In the genomic region with DNA sequence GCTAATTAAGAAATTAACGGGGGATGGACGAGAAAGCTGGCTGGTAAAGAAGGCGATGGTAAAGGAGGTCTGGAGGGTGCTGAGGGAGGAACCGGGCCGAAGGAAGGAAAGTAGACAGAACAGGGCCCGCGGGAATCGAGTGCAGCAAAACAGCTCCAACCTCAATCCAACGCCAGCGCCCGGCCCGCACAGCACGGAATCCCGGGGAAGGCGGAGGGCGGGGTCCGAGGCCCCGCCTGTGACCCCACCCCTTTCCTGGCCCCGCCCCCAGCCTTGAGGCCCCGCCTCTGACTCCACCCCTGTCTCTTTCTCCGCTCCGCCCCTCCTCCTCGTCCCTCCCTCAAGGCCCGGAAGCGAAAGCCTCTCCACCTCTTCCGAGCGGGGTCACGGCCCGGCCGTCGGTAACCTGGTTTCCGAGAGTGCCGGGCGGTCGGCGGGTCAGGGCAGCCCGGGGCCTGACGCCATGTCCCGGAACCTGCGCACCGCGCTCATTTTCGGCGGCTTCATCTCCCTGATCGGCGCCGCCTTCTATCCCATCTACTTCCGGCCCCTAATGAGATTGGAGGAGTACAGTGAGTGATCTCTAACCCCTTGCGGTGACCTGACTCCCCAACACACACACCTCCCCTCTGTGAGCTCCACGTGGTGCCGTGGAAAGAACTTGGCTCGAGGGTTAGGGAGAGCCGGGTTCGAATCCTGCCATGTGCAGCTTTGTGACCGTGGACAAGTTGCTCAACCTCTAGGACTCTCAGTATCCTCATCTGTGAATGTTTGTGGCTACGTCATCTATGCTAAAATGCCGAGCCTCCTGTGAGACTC, we compare ENCODE assay signal across 1 cellular context.
TF ChIP-seq lines count a peak whose summit lies in the region.

A gene (plus strand): TSS at position 370 of the 819 bp plus-strand sequence. CDS start 94 bp downstream, at position 464.

TF ChIP-seq in K562, 482 proteins besides CTCF, POLR2A, EP300 and RAD21 (continued from another document and continues in another):
- TF ChIP-seq, protein P1, sequence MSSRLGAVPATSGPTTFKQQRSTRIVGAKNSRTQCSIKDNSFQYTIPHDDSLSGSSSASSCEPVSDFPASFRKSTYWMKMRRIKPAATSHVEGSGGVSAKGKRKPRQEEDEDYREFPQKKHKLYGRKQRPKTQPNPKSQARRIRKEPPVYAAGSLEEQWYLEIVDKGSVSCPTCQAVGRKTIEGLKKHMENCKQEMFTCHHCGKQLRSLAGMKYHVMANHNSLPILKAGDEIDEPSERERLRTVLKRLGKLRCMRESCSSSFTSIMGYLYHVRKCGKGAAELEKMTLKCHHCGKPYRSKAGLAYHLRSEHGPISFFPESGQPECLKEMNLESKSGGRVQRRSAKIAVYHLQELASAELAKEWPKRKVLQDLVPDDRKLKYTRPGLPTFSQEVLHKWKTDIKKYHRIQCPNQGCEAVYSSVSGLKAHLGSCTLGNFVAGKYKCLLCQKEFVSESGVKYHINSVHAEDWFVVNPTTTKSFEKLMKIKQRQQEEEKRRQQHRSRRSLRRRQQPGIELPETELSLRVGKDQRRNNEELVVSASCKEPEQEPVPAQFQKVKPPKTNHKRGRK (tag; IDR thresholded peaks at IDR 0.05), result no peak
- TF ChIP-seq, protein P2, sequence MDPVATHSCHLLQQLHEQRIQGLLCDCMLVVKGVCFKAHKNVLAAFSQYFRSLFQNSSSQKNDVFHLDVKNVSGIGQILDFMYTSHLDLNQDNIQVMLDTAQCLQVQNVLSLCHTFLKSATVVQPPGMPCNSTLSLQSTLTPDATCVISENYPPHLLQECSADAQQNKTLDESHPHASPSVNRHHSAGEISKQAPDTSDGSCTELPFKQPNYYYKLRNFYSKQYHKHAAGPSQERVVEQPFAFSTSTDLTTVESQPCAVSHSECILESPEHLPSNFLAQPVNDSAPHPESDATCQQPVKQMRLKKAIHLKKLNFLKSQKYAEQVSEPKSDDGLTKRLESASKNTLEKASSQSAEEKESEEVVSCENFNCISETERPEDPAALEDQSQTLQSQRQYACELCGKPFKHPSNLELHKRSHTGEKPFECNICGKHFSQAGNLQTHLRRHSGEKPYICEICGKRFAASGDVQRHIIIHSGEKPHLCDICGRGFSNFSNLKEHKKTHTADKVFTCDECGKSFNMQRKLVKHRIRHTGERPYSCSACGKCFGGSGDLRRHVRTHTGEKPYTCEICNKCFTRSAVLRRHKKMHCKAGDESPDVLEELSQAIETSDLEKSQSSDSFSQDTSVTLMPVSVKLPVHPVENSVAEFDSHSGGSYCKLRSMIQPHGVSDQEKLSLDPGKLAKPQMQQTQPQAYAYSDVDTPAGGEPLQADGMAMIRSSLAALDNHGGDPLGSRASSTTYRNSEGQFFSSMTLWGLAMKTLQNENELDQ (CRISPR knock-in tag; IDR thresholded peaks at IDR 0.05; ENCODE audit: borderline replicate concordance), result peak; percentile 77; the same call in 1 of the 2 replicates
- TF ChIP-seq ZC3H11A (IDR thresholded peaks at IDR 0.05; ENCODE audit: low read depth, low read length) (no peak), GATAD2B (IDR thresholded peaks at IDR 0.05; ENCODE audit: borderline replicate concordance) (no peak), MCM5 (IDR thresholded peaks at IDR 0.05; ENCODE audit: low read depth) (no peak), ZNF23 (CRISPR knock-in tag; IDR thresholded peaks at IDR 0.05) (no peak), STAG1 (CRISPR knock-in tag; IDR thresholded peaks at IDR 0.05; ENCODE audit: borderline replicate concordance) (no peak), ILK (tag; IDR thresholded peaks at IDR 0.05; ENCODE audit: borderline replicate concordance, low read depth) (no peak), NR2C1 (IDR thresholded peaks at IDR 0.05) (peak; percentile 99), NR2C1 (tag; IDR thresholded peaks at IDR 0.05) (peak; percentile 100), XRCC4 (IDR thresholded peaks at IDR 0.05; ENCODE audit: extremely low read depth, insufficient read depth, insufficient read length) (no peak), ARNT (IDR thresholded peaks at IDR 0.05) (0 out of 4 replicates have a peak, but pooled peaks of 1 of the 2 experiments have one; percentile 56), NBN (IDR thresholded peaks at IDR 0.05; ENCODE audit: low read depth) (peak; percentile 80), MTA3 (IDR thresholded peaks at IDR 0.05; ENCODE audit: borderline replicate concordance) (peak; percentile 72), HNRNPLL (IDR thresholded peaks at IDR 0.05; ENCODE audit: low read depth, low read length, poor library complexity, severe bottlenecking) (peak; percentile 72), RAD51 (IDR thresholded peaks at IDR 0.05; ENCODE audit: borderline replicate concordance, low read depth) (peak; percentile 52; the same call in 1 of the 2 replicates), MCM3 (IDR thresholded peaks at IDR 0.05) (no peak), NFE2 (IDR thresholded peaks at IDR 0.05; ENCODE audit: low read depth) (no peak), SP2 (IDR thresholded peaks at IDR 0.05; ENCODE audit: extremely low read depth, low read depth, low read length, poor library complexity, severe bottlenecking) (no peak), JUNB (CRISPR knock-in tag; conservative IDR thresholded peaks at IDR 0.05) (no peak), PTBP1 (IDR thresholded peaks at IDR 0.05; ENCODE audit: low read depth, low read length) (no peak)
- TF ChIP-seq, protein P3, sequence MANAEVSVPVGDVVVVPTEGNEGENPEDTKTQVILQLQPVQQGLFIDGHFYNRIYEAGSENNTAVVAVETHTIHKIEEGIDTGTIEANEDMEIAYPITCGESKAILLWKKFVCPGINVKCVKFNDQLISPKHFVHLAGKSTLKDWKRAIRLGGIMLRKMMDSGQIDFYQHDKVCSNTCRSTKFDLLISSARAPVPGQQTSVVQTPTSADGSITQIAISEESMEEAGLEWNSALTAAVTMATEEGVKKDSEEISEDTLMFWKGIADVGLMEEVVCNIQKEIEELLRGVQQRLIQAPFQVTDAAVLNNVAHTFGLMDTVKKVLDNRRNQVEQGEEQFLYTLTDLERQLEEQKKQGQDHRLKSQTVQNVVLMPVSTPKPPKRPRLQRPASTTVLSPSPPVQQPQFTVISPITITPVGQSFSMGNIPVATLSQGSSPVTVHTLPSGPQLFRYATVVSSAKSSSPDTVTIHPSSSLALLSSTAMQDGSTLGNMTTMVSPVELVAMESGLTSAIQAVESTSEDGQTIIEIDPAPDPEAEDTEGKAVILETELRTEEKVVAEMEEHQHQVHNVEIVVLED (CRISPR knock-in tag; IDR thresholded peaks at IDR 0.05), result no peak
- TF ChIP-seq, protein P4, sequence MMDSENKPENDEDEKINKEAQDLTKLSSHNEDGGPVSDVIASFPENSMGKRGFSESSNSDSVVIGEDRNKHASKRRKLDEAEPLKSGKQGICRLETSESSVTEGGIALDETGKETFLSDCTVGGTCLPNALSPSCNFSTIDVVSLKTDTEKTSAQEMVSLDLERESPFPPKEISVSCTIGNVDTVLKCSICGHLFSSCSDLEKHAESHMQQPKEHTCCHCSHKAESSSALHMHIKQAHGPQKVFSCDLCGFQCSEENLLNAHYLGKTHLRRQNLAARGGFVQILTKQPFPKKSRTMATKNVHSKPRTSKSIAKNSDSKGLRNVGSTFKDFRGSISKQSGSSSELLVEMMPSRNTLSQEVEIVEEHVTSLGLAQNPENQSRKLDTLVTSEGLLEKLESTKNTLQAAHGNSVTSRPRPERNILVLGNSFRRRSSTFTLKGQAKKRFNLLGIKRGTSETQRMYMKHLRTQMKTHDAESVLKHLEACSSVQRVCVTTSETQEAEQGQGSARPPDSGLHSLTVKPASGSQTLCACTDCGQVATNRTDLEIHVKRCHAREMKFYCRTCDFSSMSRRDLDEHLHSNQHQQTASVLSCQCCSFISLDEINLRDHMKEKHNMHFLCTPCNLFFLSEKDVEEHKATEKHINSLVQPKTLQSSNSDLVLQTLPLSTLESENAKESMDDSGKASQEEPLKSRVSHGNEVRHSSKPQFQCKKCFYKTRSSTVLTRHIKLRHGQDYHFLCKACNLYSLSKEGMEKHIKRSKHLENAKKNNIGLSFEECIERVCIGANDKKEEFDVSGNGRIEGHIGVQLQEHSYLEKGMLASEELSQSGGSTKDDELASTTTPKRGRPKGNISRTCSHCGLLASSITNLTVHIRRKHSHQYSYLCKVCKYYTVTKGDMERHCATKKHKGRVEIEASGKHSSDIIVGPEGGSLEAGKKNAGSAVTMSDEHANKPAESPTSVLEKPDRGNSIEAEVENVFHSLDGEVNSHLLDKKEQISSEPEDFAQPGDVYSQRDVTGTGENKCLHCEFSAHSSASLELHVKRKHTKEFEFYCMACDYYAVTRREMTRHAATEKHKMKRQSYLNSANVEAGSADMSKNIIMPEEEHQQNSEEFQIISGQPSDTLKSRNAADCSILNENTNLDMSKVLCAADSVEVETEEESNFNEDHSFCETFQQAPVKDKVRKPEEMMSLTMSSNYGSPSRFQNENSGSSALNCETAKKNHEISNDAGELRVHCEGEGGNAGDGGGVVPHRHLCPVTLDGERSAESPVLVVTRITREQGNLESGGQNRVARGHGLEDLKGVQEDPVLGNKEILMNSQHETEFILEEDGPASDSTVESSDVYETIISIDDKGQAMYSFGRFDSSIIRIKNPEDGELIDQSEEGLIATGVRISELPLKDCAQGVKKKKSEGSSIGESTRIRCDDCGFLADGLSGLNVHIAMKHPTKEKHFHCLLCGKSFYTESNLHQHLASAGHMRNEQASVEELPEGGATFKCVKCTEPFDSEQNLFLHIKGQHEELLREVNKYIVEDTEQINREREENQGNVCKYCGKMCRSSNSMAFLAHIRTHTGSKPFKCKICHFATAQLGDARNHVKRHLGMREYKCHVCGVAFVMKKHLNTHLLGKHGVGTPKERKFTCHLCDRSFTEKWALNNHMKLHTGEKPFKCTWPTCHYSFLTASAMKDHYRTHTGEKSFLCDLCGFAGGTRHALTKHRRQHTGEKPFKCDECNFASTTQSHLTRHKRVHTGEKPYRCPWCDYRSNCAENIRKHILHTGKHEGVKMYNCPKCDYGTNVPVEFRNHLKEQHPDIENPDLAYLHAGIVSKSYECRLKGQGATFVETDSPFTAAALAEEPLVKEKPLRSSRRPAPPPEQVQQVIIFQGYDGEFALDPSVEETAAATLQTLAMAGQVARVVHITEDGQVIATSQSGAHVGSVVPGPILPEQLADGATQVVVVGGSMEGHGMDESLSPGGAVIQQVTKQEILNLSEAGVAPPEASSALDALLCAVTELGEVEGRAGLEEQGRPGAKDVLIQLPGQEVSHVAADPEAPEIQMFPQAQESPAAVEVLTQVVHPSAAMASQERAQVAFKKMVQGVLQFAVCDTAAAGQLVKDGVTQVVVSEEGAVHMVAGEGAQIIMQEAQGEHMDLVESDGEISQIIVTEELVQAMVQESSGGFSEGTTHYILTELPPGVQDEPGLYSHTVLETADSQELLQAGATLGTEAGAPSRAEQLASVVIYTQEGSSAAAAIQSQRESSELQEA (IDR thresholded peaks at IDR 0.05; ENCODE audit: low read depth), result no peak
- TF ChIP-seq, protein P5, sequence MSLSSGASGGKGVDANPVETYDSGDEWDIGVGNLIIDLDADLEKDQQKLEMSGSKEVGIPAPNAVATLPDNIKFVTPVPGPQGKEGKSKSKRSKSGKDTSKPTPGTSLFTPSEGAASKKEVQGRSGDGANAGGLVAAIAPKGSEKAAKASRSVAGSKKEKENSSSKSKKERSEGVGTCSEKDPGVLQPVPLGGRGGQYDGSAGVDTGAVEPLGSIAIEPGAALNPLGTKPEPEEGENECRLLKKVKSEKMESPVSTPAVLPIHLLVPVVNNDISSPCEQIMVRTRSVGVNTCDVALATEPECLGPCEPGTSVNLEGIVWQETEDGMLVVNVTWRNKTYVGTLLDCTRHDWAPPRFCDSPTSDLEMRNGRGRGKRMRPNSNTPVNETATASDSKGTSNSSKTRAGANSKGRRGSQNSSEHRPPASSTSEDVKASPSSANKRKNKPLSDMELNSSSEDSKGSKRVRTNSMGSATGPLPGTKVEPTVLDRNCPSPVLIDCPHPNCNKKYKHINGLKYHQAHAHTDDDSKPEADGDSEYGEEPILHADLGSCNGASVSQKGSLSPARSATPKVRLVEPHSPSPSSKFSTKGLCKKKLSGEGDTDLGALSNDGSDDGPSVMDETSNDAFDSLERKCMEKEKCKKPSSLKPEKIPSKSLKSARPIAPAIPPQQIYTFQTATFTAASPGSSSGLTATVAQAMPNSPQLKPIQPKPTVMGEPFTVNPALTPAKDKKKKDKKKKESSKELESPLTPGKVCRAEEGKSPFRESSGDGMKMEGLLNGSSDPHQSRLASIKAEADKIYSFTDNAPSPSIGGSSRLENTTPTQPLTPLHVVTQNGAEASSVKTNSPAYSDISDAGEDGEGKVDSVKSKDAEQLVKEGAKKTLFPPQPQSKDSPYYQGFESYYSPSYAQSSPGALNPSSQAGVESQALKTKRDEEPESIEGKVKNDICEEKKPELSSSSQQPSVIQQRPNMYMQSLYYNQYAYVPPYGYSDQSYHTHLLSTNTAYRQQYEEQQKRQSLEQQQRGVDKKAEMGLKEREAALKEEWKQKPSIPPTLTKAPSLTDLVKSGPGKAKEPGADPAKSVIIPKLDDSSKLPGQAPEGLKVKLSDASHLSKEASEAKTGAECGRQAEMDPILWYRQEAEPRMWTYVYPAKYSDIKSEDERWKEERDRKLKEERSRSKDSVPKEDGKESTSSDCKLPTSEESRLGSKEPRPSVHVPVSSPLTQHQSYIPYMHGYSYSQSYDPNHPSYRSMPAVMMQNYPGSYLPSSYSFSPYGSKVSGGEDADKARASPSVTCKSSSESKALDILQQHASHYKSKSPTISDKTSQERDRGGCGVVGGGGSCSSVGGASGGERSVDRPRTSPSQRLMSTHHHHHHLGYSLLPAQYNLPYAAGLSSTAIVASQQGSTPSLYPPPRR (CRISPR knock-in tag; IDR thresholded peaks at IDR 0.05; ENCODE audit: borderline replicate concordance), result no peak
- TF ChIP-seq, protein P6, sequence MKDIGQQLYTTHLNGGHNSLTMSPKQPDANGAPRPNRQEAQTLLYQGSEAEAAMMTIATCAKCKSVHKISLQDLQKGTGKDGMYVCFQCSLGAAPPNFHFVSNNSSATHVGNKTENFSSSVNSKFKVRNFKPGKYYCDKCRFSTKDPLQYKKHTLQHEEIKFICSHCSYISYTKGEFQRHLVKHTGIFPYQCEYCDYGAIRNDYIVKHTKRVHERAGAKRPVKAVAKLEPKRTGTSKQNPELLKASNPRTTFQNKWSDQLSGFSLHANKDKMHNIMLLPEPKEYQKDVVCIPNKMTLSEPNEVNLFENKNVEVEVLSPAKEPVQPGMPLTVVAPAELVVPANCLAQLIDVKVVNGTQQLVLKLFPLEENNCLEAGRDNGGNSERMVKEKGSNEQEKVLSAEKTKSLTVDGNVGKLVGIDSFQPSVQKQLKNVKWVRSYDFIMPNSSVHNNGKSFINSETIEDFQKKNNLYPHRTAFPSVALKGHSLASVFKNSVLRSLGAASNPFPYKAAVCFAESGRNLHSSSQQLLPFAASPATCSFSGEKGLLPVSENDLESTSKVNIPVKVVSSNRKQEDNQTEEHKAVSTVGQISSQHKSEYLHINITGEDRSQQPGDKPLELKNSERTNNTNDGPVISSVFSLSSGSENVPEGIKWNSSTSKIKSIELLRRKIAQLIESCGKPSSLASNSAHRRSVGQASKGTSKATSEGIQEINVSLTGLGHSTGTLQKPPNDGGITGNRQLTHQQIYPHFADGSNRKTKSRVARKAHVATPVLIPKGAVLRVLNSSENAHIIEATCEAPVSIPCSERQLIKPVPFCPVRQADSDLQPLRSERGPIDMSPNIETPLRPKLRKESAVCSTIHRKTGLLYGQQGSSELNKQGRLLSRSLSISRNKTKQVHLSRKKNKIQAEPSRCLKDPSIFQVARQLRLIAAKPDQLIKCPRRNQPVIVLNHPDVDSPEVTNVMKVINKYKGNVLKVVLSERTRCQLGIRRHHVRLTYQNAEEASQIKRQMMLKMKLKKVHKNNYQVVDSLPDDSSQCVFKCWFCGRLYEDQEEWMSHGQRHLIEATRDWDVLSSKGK (CRISPR knock-in tag; IDR thresholded peaks at IDR 0.05), result no peak
- TF ChIP-seq, protein P7, sequence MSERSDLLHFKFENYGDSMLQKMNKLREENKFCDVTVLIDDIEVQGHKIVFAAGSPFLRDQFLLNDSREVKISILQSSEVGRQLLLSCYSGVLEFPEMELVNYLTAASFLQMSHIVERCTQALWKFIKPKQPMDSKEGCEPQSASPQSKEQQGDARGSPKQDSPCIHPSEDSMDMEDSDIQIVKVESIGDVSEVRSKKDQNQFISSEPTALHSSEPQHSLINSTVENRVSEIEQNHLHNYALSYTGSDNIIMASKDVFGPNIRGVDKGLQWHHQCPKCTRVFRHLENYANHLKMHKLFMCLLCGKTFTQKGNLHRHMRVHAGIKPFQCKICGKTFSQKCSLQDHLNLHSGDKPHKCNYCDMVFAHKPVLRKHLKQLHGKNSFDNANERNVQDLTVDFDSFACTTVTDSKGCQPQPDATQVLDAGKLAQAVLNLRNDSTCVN (CRISPR knock-in tag; IDR thresholded peaks at IDR 0.05), result no peak
